1 cellular context compared by ENCODE assay signal in the genomic region with DNA sequence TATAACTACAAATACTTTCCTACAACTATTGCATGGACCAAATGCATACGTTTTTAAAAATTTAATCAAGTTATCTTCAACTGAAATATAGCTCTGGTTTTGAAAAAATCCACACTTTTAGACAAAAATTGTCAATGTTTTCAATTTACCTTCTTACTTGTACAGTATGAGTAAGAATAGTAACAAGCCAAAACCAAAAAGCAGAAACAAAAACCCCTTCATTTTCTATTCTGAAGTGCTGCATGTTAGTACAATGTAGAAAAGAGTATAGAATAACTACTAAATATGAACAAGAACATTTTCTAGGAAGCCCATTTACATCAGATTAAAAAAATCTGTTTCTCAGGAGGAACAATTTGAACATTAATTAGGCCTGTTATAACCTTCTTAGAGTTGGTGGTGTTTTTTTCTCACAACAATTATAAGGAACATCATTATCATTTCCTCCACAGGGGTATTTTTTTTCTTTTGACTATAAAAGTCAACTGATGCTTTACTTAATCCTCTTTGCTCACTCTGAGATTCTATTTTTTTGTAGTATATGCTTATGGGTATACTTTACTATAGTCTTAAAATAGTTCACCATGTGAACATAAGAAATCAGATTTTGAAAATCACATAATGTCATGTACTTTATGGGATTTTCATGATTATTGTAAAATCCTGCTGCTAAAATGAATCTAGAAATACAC.
A peak's percentile ranks its signal among the peaks of the same experiment; 100 is the strongest.
TF ChIP-seq lines count a peak whose summit lies in the region.

No MANE protein-coding gene starts in this region.

TF ChIP-seq in GM12878, 131 proteins besides CTCF, POLR2A, EP300 and RAD21 (continued from another document):
- TF ChIP-seq, protein P1, sequence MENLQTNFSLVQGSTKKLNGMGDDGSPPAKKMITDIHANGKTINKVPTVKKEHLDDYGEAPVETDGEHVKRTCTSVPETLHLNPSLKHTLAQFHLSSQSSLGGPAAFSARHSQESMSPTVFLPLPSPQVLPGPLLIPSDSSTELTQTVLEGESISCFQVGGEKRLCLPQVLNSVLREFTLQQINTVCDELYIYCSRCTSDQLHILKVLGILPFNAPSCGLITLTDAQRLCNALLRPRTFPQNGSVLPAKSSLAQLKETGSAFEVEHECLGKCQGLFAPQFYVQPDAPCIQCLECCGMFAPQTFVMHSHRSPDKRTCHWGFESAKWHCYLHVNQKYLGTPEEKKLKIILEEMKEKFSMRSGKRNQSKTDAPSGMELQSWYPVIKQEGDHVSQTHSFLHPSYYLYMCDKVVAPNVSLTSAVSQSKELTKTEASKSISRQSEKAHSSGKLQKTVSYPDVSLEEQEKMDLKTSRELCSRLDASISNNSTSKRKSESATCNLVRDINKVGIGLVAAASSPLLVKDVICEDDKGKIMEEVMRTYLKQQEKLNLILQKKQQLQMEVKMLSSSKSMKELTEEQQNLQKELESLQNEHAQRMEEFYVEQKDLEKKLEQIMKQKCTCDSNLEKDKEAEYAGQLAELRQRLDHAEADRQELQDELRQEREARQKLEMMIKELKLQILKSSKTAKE (IDR thresholded peaks at IDR 0.05; ENCODE audit: low read depth, poor library complexity, severe bottlenecking), result no peak
- TF ChIP-seq MEF2B (IDR thresholded peaks at IDR 0.05; ENCODE audit: partially characterized antibody, poor library complexity, severe bottlenecking) (peak; percentile 32), JUNB (IDR thresholded peaks at IDR 0.05) (0 out of 2 replicates have a peak, but pooled peaks have one; percentile 17)
- TF ChIP-seq, protein P2, sequence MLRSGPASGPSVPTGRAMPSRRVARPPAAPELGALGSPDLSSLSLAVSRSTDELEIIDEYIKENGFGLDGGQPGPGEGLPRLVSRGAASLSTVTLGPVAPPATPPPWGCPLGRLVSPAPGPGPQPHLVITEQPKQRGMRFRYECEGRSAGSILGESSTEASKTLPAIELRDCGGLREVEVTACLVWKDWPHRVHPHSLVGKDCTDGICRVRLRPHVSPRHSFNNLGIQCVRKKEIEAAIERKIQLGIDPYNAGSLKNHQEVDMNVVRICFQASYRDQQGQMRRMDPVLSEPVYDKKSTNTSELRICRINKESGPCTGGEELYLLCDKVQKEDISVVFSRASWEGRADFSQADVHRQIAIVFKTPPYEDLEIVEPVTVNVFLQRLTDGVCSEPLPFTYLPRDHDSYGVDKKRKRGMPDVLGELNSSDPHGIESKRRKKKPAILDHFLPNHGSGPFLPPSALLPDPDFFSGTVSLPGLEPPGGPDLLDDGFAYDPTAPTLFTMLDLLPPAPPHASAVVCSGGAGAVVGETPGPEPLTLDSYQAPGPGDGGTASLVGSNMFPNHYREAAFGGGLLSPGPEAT (IDR thresholded peaks at IDR 0.05; ENCODE audit: low read depth), result peak; percentile 20; the same call in 1 of the 2 replicates
